2 cellular contexts compared by ENCODE assay signal in the genomic region with DNA sequence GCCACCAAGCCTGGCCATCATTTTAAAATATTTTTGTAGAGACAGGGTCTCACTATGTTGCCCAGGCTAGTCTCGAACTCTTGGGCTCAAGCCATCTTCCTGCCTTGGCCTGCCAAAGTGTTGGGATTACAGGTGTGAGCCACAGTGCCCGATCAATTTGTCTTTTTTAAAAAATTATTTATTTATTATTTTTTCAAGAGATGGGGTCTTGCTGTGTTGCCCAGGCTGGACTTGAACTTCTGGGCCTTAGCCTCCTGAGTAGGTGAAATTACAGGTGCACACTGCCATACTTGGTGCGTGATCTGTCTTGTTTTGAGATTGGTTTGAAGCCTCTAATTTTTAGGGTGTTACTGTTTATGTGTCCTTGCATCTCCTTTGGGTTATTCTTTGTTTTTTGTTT.
TF ChIP-seq lines count a peak whose summit lies in the region.

No MANE protein-coding gene starts in this region.

TF ChIP-seq in HEK293, 187 proteins besides CTCF, POLR2A, EP300 and RAD21:
- TF ChIP-seq ZNF664 (tag by site-specific recombination; IDR thresholded peaks at IDR 0.05) (no peak), ZNF121 (tag by site-specific recombination; IDR thresholded peaks at IDR 0.05) (peak; percentile 95), ZNF549 (tag by site-specific recombination; IDR thresholded peaks at IDR 0.05) (no peak)
- TF ChIP-seq, protein P1, sequence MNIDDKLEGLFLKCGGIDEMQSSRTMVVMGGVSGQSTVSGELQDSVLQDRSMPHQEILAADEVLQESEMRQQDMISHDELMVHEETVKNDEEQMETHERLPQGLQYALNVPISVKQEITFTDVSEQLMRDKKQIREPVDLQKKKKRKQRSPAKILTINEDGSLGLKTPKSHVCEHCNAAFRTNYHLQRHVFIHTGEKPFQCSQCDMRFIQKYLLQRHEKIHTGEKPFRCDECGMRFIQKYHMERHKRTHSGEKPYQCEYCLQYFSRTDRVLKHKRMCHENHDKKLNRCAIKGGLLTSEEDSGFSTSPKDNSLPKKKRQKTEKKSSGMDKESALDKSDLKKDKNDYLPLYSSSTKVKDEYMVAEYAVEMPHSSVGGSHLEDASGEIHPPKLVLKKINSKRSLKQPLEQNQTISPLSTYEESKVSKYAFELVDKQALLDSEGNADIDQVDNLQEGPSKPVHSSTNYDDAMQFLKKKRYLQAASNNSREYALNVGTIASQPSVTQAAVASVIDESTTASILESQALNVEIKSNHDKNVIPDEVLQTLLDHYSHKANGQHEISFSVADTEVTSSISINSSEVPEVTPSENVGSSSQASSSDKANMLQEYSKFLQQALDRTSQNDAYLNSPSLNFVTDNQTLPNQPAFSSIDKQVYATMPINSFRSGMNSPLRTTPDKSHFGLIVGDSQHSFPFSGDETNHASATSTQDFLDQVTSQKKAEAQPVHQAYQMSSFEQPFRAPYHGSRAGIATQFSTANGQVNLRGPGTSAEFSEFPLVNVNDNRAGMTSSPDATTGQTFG (tag by site-specific recombination; IDR thresholded peaks at IDR 0.05; ENCODE audit: borderline replicate concordance): no peak

TF ChIP-seq in K562, 482 proteins besides CTCF, POLR2A, EP300 and RAD21:
- TF ChIP-seq, protein P2, sequence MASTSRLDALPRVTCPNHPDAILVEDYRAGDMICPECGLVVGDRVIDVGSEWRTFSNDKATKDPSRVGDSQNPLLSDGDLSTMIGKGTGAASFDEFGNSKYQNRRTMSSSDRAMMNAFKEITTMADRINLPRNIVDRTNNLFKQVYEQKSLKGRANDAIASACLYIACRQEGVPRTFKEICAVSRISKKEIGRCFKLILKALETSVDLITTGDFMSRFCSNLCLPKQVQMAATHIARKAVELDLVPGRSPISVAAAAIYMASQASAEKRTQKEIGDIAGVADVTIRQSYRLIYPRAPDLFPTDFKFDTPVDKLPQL (IDR thresholded peaks at IDR 0.05; ENCODE audit: extremely low read depth, insufficient read length): no peak
- TF ChIP-seq RBM25 (IDR thresholded peaks at IDR 0.05; ENCODE audit: low read depth, low read length, severe bottlenecking): peak; percentile 35
- TF ChIP-seq BCOR (IDR thresholded peaks at IDR 0.05): 0 out of 2 replicates have a peak, but pooled peaks have one; percentile 20
- peak; percentile 85 for TF ChIP-seq ZNF121 (CRISPR knock-in tag; conservative IDR thresholded peaks at IDR 0.05)
